15 cellular contexts compared by ENCODE assay signal in genomic region chr19:4042064-4042730, GRCh38. TPM values are rescaled to one million over a fixed set of nuclear protein-coding genes. Genes with fewer than 3 reads are reported as not detected.
DNase-seq lines count a peak whose midpoint lies in the region; ATAC-seq, FAIRE-seq and TF ChIP-seq lines count a peak whose summit lies in the region.
"Had no signal": no experiment of that assay in that cellular context is flagged by ENCODE, and none has a peak within 500 bp of the region (broad histone marks: within the 10 kb centered on the region; RNA-seq: fewer than 3 reads in every experiment).

No MANE protein-coding gene starts in this region.

- H3K27me3 ChIP-seq in K562 (ENCODE audit: control insufficient read depth in 2 of 2, insufficient read depth in 2 of 2, low read length in 2 of 2): no peaks in the 10 kb centered on the region
- no peaks in the 10 kb centered on the region for H3K27me3 ChIP-seq in left lung
- no peaks in the 10 kb centered on the region for H3K27me3 ChIP-seq in spleen (replicated peaks in 1 of 7)
- H3K27me3 ChIP-seq in Karpas-422 (ENCODE audit: low read length): no peaks in the 10 kb centered on the region

- 88% methylated on average over 14 of the region's 14 CpGs for WGBS in K562 (ENCODE audit: insufficient coverage, low coverage, missing lambda C conversion rate)
- WGBS in spleen, 5 donors: 64 to 85% (median 84%) methylated on average over 4 to 14 of the region's 14 CpGs

- no peak overlapping the region for H3K9ac ChIP-seq in K562 (ENCODE audit: insufficient read depth in 1 of 2, low read depth in 2 of 2, low read length in 2 of 2)
- H3K9ac ChIP-seq in Karpas-422 (ENCODE audit: low read length): no peak overlapping the region

- TF ChIP-seq RAD21 in K562 (CRISPR knock-in tag; conservative IDR thresholded peaks at IDR 0.05 in 1 of 2, IDR thresholded peaks at IDR 0.05 in 1 of 2): no peak

- H3K9me1 ChIP-seq in K562 (ENCODE audit: control insufficient read depth, insufficient read depth, low read length): no peaks in the 10 kb centered on the region

- TF ChIP-seq POLR2A in K562 (conservative IDR thresholded peaks at IDR 0.05) (peak; percentile 43), spleen (IDR thresholded peaks at IDR 0.05) (no peak)

- H3K79me2 ChIP-seq in K562 (ENCODE audit: control insufficient read depth, insufficient read depth, low read length) (peaks cover 25% of the 10 kb centered on the region; the same call in 2 of the 3 replicates), Karpas-422 (ENCODE audit: low read length) (peaks cover 24% of the 10 kb centered on the region)

- ATAC-seq in K562 (peak; percentile 8; the same call in 1 of the 3 replicates), left lung (peak; percentile 38), GM21786 (IDR thresholded peaks at IDR 0.05; ENCODE audit: unreplicated experiment) (no peak), GM19452 (IDR thresholded peaks at IDR 0.05; ENCODE audit: unreplicated experiment) (no peak)

- in situ Hi-C loops in K562 (cut with MboI): no loop called here

- FAIRE-seq in K562 (lab: Jason Lieb, UNC): no peak
- FAIRE-seq: astrocyte had no signal

- CTCF ChIA-PET in K562 (lab: Yijun Ruan, JAX; ENCODE audit: low intra/inter-chr PET ratio): no interaction called here

- H3K4me1 ChIP-seq in K562 (replicated peaks in 1 of 2; ENCODE audit: control insufficient read depth in 2 of 2, insufficient read depth in 2 of 2, low read length in 2 of 2) (peaks cover 0 to 36% of the 10 kb centered on the region in 2 experiments; a peak in 2 of 5 replicates), left lung (peaks cover 0 to 20% of the 10 kb centered on the region in 2 donors), spleen (peaks cover 0 to 81% (median 29%) of the 10 kb centered on the region in 6 donors), Karpas-422 (ENCODE audit: low read length) (peaks cover 22% of the 10 kb centered on the region)

- TF ChIP-seq EP300 in K562 (IDR thresholded peaks at IDR 0.05; ENCODE audit: low read length): no peak

- H3K4me3 ChIP-seq in LNCaP clone FGC (ENCODE audit: low read depth, low read length) (peak overlapping the region; percentile 20; the same call in 1 of the 2 replicates), K562 (no peak overlapping the region), left lung (no peak overlapping the region), spleen (no peak overlapping the region), Karpas-422 (ENCODE audit: low read length) (no peak overlapping the region)
- H3K4me3 ChIP-seq: thoracic aorta had no signal

- no TSS peak for BruUV-seq in K562 (replicated peaks; lab: Mats Ljungman, UMichigan)

- H4K20me1 ChIP-seq in K562 (replicated peaks; ENCODE audit: control insufficient read depth, insufficient read depth, low read length) (peaks cover 7% of the 10 kb centered on the region; the same call in 1 of the 2 replicates), Karpas-422 (ENCODE audit: insufficient read depth, low read depth, low read length) (peaks cover 11% of the 10 kb centered on the region; the same call in 1 of the 2 replicates)

- no peak for TF ChIP-seq CTCF in LNCaP clone FGC (IDR thresholded peaks at IDR 0.05; ENCODE audit: control insufficient read depth, extremely low read depth, insufficient read depth)
- no peak for TF ChIP-seq CTCF in K562 (IDR thresholded peaks at IDR 0.05 in 2 of 3, conservative IDR thresholded peaks at IDR 0.05 in 1 of 3; ENCODE audit: insufficient read depth in 2 of 3, low read depth in 1 of 3, low read length in 3 of 3)
- no peak for TF ChIP-seq CTCF in left lung (IDR thresholded peaks at IDR 0.05)
- TF ChIP-seq CTCF in spleen (IDR thresholded peaks at IDR 0.05 in 8 of 11, conservative IDR thresholded peaks at IDR 0.05 in 3 of 11): no peak

- H2AFZ ChIP-seq in K562 (ENCODE audit: low read depth, low read length) (no peak overlapping the region), Karpas-422 (ENCODE audit: low read length) (no peak overlapping the region)

- H3K9me3 ChIP-seq in K562 (replicated peaks; ENCODE audit: control insufficient read depth, insufficient read depth, low read depth, low read length): no peaks in the 10 kb centered on the region
- no peaks in the 10 kb centered on the region for H3K9me3 ChIP-seq in left lung
- H3K9me3 ChIP-seq in spleen: no peaks in the 10 kb centered on the region
- H3K9me3 ChIP-seq in Karpas-422 (ENCODE audit: low read length): no peaks in the 10 kb centered on the region
- H3K9me3 ChIP-seq: thoracic aorta had no signal

- H3K36me3 ChIP-seq in K562 (ENCODE audit: control insufficient read depth, insufficient read depth, low read length) (peaks cover 33% of the 10 kb centered on the region; the same call in 2 of the 3 replicates), left lung (peaks cover 0 to 65% of the 10 kb centered on the region in 2 donors), spleen (peaks cover 0 to 91% (median 46%) of the 10 kb centered on the region in 6 donors), Karpas-422 (ENCODE audit: insufficient read depth, low read length) (peaks cover 2% of the 10 kb centered on the region; the same call in 1 of the 2 replicates)

- DNase-seq in LNCaP clone FGC (ENCODE audit: low read depth) (no peak), K562 (ENCODE audit: extremely low read depth in 1 of 4, low spot score in 3 of 4) (no peak), left lung (no peak), spleen (no peak), Karpas-422 (no peak), amniotic stem cell (lab: John Stamatoyannopoulos, UW) (no peak)
- DNase-seq: activated CD4-positive, alpha-beta memory T cell treated with anti-CD3 and anti-CD28 coated beads for 36 hours; dermis blood vessel endothelial cell; NCI-H2081; NCI-H526 treated with DMSO at 0.1 percent for 48 hours; T-helper 9 cell had no signal

- H3K4me2 ChIP-seq in K562 (ENCODE audit: insufficient read depth, low read length) (no peak overlapping the region), Karpas-422 (ENCODE audit: low read depth, low read length, poor library complexity, severe bottlenecking) (no peak overlapping the region)

- no peaks in the 10 kb centered on the region for H3K9me2 ChIP-seq in Karpas-422 (replicated peaks; ENCODE audit: insufficient read depth, low read length)

- H3K27ac ChIP-seq in K562 (ENCODE audit: extremely low read depth, low read depth, low read length) (no peak overlapping the region), left lung (peak overlapping the region; percentile 20 to 26), spleen (peak overlapping the region in 7 of 8 donors; percentile 9 to 68 (median 57)), Karpas-422 (ENCODE audit: low read length) (no peak overlapping the region)
- H3K27ac ChIP-seq: thoracic aorta had no signal

- POLR2A ChIA-PET in K562 (lab: Yijun Ruan, JAX): no interaction called here

- intact Hi-C loops in K562 (cut with micrococcal nuclease): no loop called here
- intact Hi-C loops in left lung (cut with DNase I): no loop called here
- intact Hi-C loops in spleen (cut with DNase I; ENCODE audit: low total_unique reads): no loop called here

RNA-seq across cellular contexts. Expression of gene ZBTB7A, which starts 24.5 kb away (rescaled TPM):
- total RNA-seq in K562 (2011; cell fraction: chromatin; rRNA removed; ENCODE audit: low replicate concordance): 5.4 and 20.2 TPM in 2 replicates
- total RNA-seq in K562 (2011; cell fraction: nucleolus; rRNA removed): 10.5 and 12.0 TPM in 2 replicates
- total RNA-seq in K562 (2011; cell fraction: nucleoplasm; rRNA removed): 5.3 and 7.3 TPM in 2 replicates
- 10.2 and 13.8 TPM in 2 replicates for total RNA-seq in K562 (2014; rRNA removed)
- 1.6 and 1.8 TPM in 2 replicates for total RNA-seq in K562 (2014; rRNA removed; fragmentation: Illumina TruSeq; extraction: Trizol)
- total RNA-seq in K562 (2015; rRNA removed; fragmentation: Illumina TruSeq; extraction: Trizol): 4.6 and 4.8 TPM in 2 replicates
- 32.7 and 34.0 TPM in 2 replicates for total RNA-seq in K562 (2021)
- polyA plus RNA-seq in K562 (2011; rRNA removed): 2.0 and 2.4 TPM in 2 replicates
- polyA plus RNA-seq in K562 (2011; cell fraction: cytosol; rRNA removed): 2.8 and 11.2 TPM in 2 replicates
- 7.4 and 18.4 TPM in 2 replicates for polyA plus RNA-seq in K562 (2011; cell fraction: nucleus; rRNA removed)
- polyA plus RNA-seq in K562 (2012): 8.9 and 10.8 TPM in 2 replicates
- 6.3 and 8.3 TPM in 2 replicates for polyA plus RNA-seq in K562 (2014; fragmentation: Illumina TruSeq; extraction: Trizol)
- under 1 TPM; 0.11 to 0.27 TPM for polyA plus RNA-seq in K562 (2014; fragmentation: Nextera tagmentation; extraction: Ambion mirVana)
- polyA plus RNA-seq in K562 (2014; rRNA removed): 10.8 and 11.6 TPM in 2 replicates
- 1.3 and 1.7 TPM in 2 replicates for polyA minus RNA-seq in K562 (2011; rRNA and poly(A)+ RNA removed)
- 14.2 and 20.6 TPM in 2 replicates for polyA minus RNA-seq in K562 (2011; cell fraction: cytosol; rRNA and poly(A)+ RNA removed)
- polyA minus RNA-seq in K562 (2011; cell fraction: nucleus; rRNA and poly(A)+ RNA removed): 5.4 and 5.8 TPM in 2 replicates
- 10 to 100 TPM; 38.8 to 49.5 TPM for total RNA-seq in left lung
- total RNA-seq in spleen: 10 to 100 TPM; 43.0 to 68.1 (median 53.7) TPM
- 10 to 100 TPM in 1 of 3 donors, 1 to 10 TPM in 2; 4.0 to 15.2 (median 4.2) TPM for polyA plus RNA-seq in spleen
- 7.2 and 29.3 TPM in 2 replicates for total RNA-seq in Karpas-422 (2014; rRNA removed; shearing (Covaris generic); ENCODE audit: low replicate concordance)

RNA-seq across cellular contexts. Expression of gene PIAS4, which starts 34.7 kb away (rescaled TPM):
- 19.4 and 56.5 TPM in 2 replicates for total RNA-seq in K562 (2011; cell fraction: chromatin; rRNA removed; ENCODE audit: low replicate concordance)
- 36.9 and 39.3 TPM in 2 replicates for total RNA-seq in K562 (2011; cell fraction: nucleolus; rRNA removed)
- total RNA-seq in K562 (2011; cell fraction: nucleoplasm; rRNA removed): 20.4 and 20.9 TPM in 2 replicates
- 21.9 and 26.4 TPM in 2 replicates for total RNA-seq in K562 (2014; rRNA removed)
- 5.3 and 7.3 TPM in 2 replicates for total RNA-seq in K562 (2014; rRNA removed; fragmentation: Illumina TruSeq; extraction: Trizol)
- total RNA-seq in K562 (2015; rRNA removed; fragmentation: Illumina TruSeq; extraction: Trizol): 14.3 and 14.4 TPM in 2 replicates
- total RNA-seq in K562 (2021): 24.9 and 34.9 TPM in 2 replicates
- 6.7 and 7.1 TPM in 2 replicates for polyA plus RNA-seq in K562 (2011; rRNA removed)
- 7.4 and 15.5 TPM in 2 replicates for polyA plus RNA-seq in K562 (2011; cell fraction: cytosol; rRNA removed)
- 11.2 and 22.2 TPM in 2 replicates for polyA plus RNA-seq in K562 (2011; cell fraction: nucleus; rRNA removed)
- 23.1 and 44.7 TPM in 2 replicates for polyA plus RNA-seq in K562 (2012)
- polyA plus RNA-seq in K562 (2014; fragmentation: Illumina TruSeq; extraction: Trizol): 14.5 and 23.3 TPM in 2 replicates
- under 1 TPM; 0.27 TPM for polyA plus RNA-seq in K562 (2014; fragmentation: Nextera tagmentation; extraction: Ambion mirVana)
- 14.8 and 19.9 TPM in 2 replicates for polyA plus RNA-seq in K562 (2014; rRNA removed)
- 4.6 and 5.3 TPM in 2 replicates for polyA minus RNA-seq in K562 (2011; rRNA and poly(A)+ RNA removed)
- polyA minus RNA-seq in K562 (2011; cell fraction: cytosol; rRNA and poly(A)+ RNA removed): 14.9 and 18.8 TPM in 2 replicates
- 21.3 and 22.4 TPM in 2 replicates for polyA minus RNA-seq in K562 (2011; cell fraction: nucleus; rRNA and poly(A)+ RNA removed)
- 10 to 100 TPM; 24.3 to 26.9 TPM for total RNA-seq in left lung
- total RNA-seq in spleen: 10 to 100 TPM; 16.4 to 30.5 (median 29.0) TPM
- 10 to 100 TPM in 1 of 3 donors, 1 to 10 TPM in 2; 6.2 to 13.9 (median 6.4) TPM for polyA plus RNA-seq in spleen
- total RNA-seq in Karpas-422 (2014; rRNA removed; shearing (Covaris generic); ENCODE audit: low replicate concordance): 17.3 and 55.1 TPM in 2 replicates

RNA-seq across cellular contexts. Expression of gene EEF2, which starts 56.9 kb away (rescaled TPM):
- total RNA-seq in K562 (2011; cell fraction: chromatin; rRNA removed; ENCODE audit: low replicate concordance): 411 and 869 TPM in 2 replicates
- total RNA-seq in K562 (2011; cell fraction: nucleolus; rRNA removed): 851 and 883 TPM in 2 replicates
- 585 and 614 TPM in 2 replicates for total RNA-seq in K562 (2011; cell fraction: nucleoplasm; rRNA removed)
- total RNA-seq in K562 (2014; rRNA removed): 1,752 and 1,953 TPM in 2 replicates
- total RNA-seq in K562 (2014; rRNA removed; fragmentation: Illumina TruSeq; extraction: Trizol): 1,453 and 1,647 TPM in 2 replicates
- 1,387 and 1,494 TPM in 2 replicates for total RNA-seq in K562 (2015; rRNA removed; fragmentation: Illumina TruSeq; extraction: Trizol)
- total RNA-seq in K562 (2021): 2,825 and 3,003 TPM in 2 replicates
- 1,026 and 1,305 TPM in 2 replicates for polyA plus RNA-seq in K562 (2011; rRNA removed)
- 1,502 and 1,797 TPM in 2 replicates for polyA plus RNA-seq in K562 (2011; cell fraction: cytosol; rRNA removed)
- polyA plus RNA-seq in K562 (2011; cell fraction: nucleus; rRNA removed): 696 and 770 TPM in 2 replicates
- 3,305 and 4,013 TPM in 2 replicates for polyA plus RNA-seq in K562 (2012)
- polyA plus RNA-seq in K562 (2014; fragmentation: Illumina TruSeq; extraction: Trizol): 1,501 and 2,376 TPM in 2 replicates
- polyA plus RNA-seq in K562 (2014; fragmentation: Nextera tagmentation; extraction: Ambion mirVana): 100 to 1,000 TPM; 372 to 422 TPM
- 1,067 and 1,158 TPM in 2 replicates for polyA plus RNA-seq in K562 (2014; rRNA removed)
- polyA minus RNA-seq in K562 (2011; rRNA and poly(A)+ RNA removed): 1,191 and 1,209 TPM in 2 replicates
- polyA minus RNA-seq in K562 (2011; cell fraction: cytosol; rRNA and poly(A)+ RNA removed): 1,563 and 2,307 TPM in 2 replicates
- polyA minus RNA-seq in K562 (2011; cell fraction: nucleus; rRNA and poly(A)+ RNA removed): 434 and 599 TPM in 2 replicates
- total RNA-seq in left lung: 1,000 to 10,000 TPM; 1,865 to 2,064 TPM
- total RNA-seq in spleen: 1,000 to 10,000 TPM; 1,078 to 1,961 (median 1,406) TPM
- polyA plus RNA-seq in spleen: 1,000 to 10,000 TPM in 1 of 3 donors, 100 to 1,000 TPM in 2; 565 to 1,281 (median 624) TPM
- 1,644 and 3,073 TPM in 2 replicates for total RNA-seq in Karpas-422 (2014; rRNA removed; shearing (Covaris generic); ENCODE audit: low replicate concordance)

Comparison
In these comparisons a context has a peak if more than half of its experiments do, and no peak if none do; other contexts are left out.
1. ATAC-seq: peak in K562 (single experiment) and left lung (single experiment); none in GM21786 (single experiment) and GM19452 (single experiment).
2. H3K27ac ChIP-seq: peak in left lung (2 of 2) and spleen (7 of 8); none in K562 (single experiment) and Karpas-422 (single experiment).